1 cellular context compared by ENCODE assay signal in genomic region chr16:11671676-11672075, GRCh38.
TF ChIP-seq lines count a peak whose summit lies in the region.

No MANE protein-coding gene starts in this region.

TF ChIP-seq in IMR-90, 13 proteins besides CTCF, POLR2A, EP300 and RAD21 (continued from another document):
- TF ChIP-seq USF2 (IDR thresholded peaks at IDR 0.05; ENCODE audit: low read depth, low read length): no peak
